22 cellular contexts compared by ENCODE assay signal in genomic region chr7:80496586-80496985, GRCh38. TPM values are rescaled to one million over a fixed set of nuclear protein-coding genes. Genes with fewer than 3 reads are reported as not detected.
"Had no signal": no experiment of that assay in that cellular context is flagged by ENCODE, and none has a peak within 500 bp of the region (broad histone marks: within the 10 kb centered on the region; RNA-seq: fewer than 3 reads in every experiment).

No MANE protein-coding gene starts in this region.

- H3K4me2 ChIP-seq: hepatocyte had no signal

- H3K9me3 ChIP-seq: left lung, mucosa of descending colon, tibial artery, uterus had no signal

- H3K4me3 ChIP-seq: hepatocyte, left lung, mucosa of descending colon, tibial artery, uterus had no signal

- H3K4me1 ChIP-seq: parathyroid adenoma had no signal

- H2AFZ ChIP-seq: hepatocyte, parathyroid adenoma had no signal

- H3K79me2 ChIP-seq: hepatocyte, parathyroid adenoma had no signal

- H3K9ac ChIP-seq: parathyroid adenoma had no signal

- H3K27ac ChIP-seq: hepatocyte, left lung, parathyroid adenoma, tibial artery, uterus had no signal

- DNase-seq: activated B cell treated with CpG ODN at 0.5 μM for 24 hours; activated CD4-positive, alpha-beta T cell treated with anti-CD3 and anti-CD28 coated beads for 48 hours; activated CD8-positive, alpha-beta memory T cell treated with anti-CD3 and anti-CD28 coated beads, Interleukin-2, amount 50 U/mL, for 48 hours; activated CD8-positive, alpha-beta T cell treated with anti-CD3 and anti-CD28 coated beads, Interleukin-2, amount 10 ng/mL, durations not matched to agents 7 days and 5 days; activated gamma-delta T cell treated with Interleukin-2 at 50 U/mL for 16 hours; activated T-cell treated with anti-CD3 and anti-CD28 coated beads, Interleukin-2, amount 50 U/mL, for 72 hours; amniotic stem cell; central memory CD4-positive, alpha-beta T cell; effector memory CD4-positive, alpha-beta T cell; kidney; left lung; mucosa of descending colon; naive thymus-derived CD4-positive, alpha-beta T cell; stimulated activated CD4-positive, alpha-beta T cell treated with anti-CD3 and anti-CD28 coated beads, Interleukin-2, amount 100 ng/mL, for 48 hours; stimulated activated naive CD4-positive, alpha-beta T cell; T-helper 2 cell; tibial artery; uterus had no signal

- FAIRE-seq: kidney had no signal

- H3K36me3 ChIP-seq: left lung, tibial artery, uterus had no signal

- ATAC-seq: activated CD8-positive, alpha-beta T cell treated with anti-CD3 and anti-CD28 coated beads, Interleukin-2, amount 10 ng/mL, durations not matched to agents 7 days and 5 days; activated T-cell treated with anti-CD3 and anti-CD28 coated beads, Interleukin-2, amount 50 U/mL, for 72 hours; left lung; mucosa of descending colon; naive thymus-derived CD4-positive, alpha-beta T cell had no signal

- H3K27me3 ChIP-seq: hepatocyte, left lung, tibial artery, uterus had no signal

RNA-seq across cellular contexts. Expression of gene GNAT3, which starts 15.3 kb away (rescaled TPM):
- total RNA-seq: activated B cell treated with CpG ODN at 0.5 μM for 24 hours; activated CD8-positive, alpha-beta T cell treated with anti-CD3 and anti-CD28 coated beads, Interleukin-2, amount 10 ng/mL, durations not matched to agents 7 days and 5 days; activated T-cell treated with anti-CD3 and anti-CD28 coated beads, Interleukin-2, amount 50 U/mL, for 72 hours; hepatocyte; kidney; left lung; mucosa of descending colon; naive thymus-derived CD4-positive, alpha-beta T cell; renal cortical epithelial cell; subcutaneous adipose tissue; uterus had no signal
- polyA plus RNA-seq: hepatocyte; naive thymus-derived CD4-positive, alpha-beta T cell had no signal
